In genomic region chrX:2697306-2697705, GRCh38 we compare ENCODE assay signal across 1 cellular context.
TF ChIP-seq lines count a peak whose summit lies in the region.

No MANE protein-coding gene starts in this region.

TF ChIP-seq in GM23338, 12 proteins besides CTCF, POLR2A, EP300 and RAD21 (continued from another document):
- no peak for TF ChIP-seq ZNF462 (CRISPR knock-in tag; IDR thresholded peaks at IDR 0.05)
- no peak for TF ChIP-seq EZH2phosphoT487 (IDR thresholded peaks at IDR 0.05; ENCODE audit: unreplicated experiment)
- TF ChIP-seq EZH2 (IDR thresholded peaks at IDR 0.05; ENCODE audit: low read depth, unreplicated experiment), result no peak
- no peak for TF ChIP-seq JUNB (IDR thresholded peaks at IDR 0.05; ENCODE audit: unreplicated experiment)
- TF ChIP-seq ZNF331 (CRISPR knock-in tag; IDR thresholded peaks at IDR 0.05; ENCODE audit: low read depth), result no peak
- TF ChIP-seq POLR2AphosphoS5 (IDR thresholded peaks at IDR 0.05; ENCODE audit: low read depth), result no peak
- TF ChIP-seq CREB1 (CRISPR knock-in tag; IDR thresholded peaks at IDR 0.05; ENCODE audit: low read depth), result no peak
TF ChIP-seq in GM23338: peak in this region for 0.
